Comparison of ENCODE assay signal across 8 cellular contexts in the genomic region with DNA sequence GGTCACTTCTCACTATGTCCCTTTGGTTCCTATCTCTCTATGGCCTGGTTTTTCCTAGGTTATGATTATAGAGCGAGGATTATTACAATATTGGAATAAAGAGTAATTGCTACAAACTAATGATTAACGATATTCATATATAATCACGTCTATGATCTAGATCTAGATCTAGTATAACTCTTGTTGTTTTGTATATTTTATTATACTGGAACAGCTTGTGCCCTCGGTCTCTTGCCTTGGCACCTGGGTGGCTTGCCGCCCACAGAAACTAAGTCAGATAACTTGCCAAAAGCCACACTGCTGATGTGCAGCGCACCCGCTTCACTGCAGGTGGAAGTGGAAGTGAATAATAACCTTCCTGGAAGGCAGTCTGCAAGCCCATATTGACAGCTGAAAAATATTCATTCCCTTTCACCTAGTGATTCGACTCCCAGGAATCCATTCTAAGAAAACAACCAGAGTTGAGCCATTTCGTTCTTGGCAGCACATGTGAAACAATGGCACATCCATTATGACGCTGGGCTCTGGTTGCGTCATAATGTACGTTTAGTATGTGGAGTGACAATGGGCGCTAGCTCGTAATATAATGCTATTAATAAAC. TPM values are rescaled to one million over a fixed set of nuclear protein-coding genes. Genes with fewer than 3 reads are reported as not detected.
DNase-seq lines count a peak whose midpoint lies in the region; ATAC-seq and TF ChIP-seq lines count a peak whose summit lies in the region.

No MANE protein-coding gene starts in this region.

- peaks cover 8 to 23% (median 16%) of the 10 kb centered on the region in 7 donors for H3K4me1 Mint-ChIP-seq in naive thymus-derived CD4-positive, alpha-beta T cell

- DNase-seq in AG09319 (ENCODE audit: extremely low read depth, low read depth) (peak; percentile 35), HFF-Myc (ENCODE audit: extremely low read depth, low read depth) (no peak), epithelial cell of esophagus (ENCODE audit: low read depth) (peak; percentile 94), SIG-M5 (lab: John Stamatoyannopoulos, UW) (no peak)
- DNase-seq in naive thymus-derived CD4-positive, alpha-beta T cell = peak in 5 of 9 donors; percentile 25 to 42 (median 29)
- DNase-seq in stimulated activated CD8-positive, alpha-beta memory T cell treated with anti-CD3 and anti-CD28 coated beads, Interleukin-4, amount 100 ng/mL, for 48 hours = no peak

- CTCF ChIA-PET in naive thymus-derived CD4-positive, alpha-beta T cell (lab: Charles Lee) = interaction anchor here (1.2 to 1.6 kb wide), 2 partner anchors 11 to 13 kb away, joined by 3 to 4 read pairs; no protein-coding TSS in a partner anchor

- no peaks in the 10 kb centered on the region for H3K9me3 ChIP-seq in naive thymus-derived CD4-positive, alpha-beta T cell (ENCODE audit: control insufficient read depth in 2 of 3, low read length in 3 of 3)

- peaks cover 0 to 22% (median 2%) of the 10 kb centered on the region in 5 donors for H3K27me3 Mint-ChIP-seq in naive thymus-derived CD4-positive, alpha-beta T cell

- H3K27ac Mint-ChIP-seq in naive thymus-derived CD4-positive, alpha-beta T cell = peak overlapping the region; percentile 60 to 93 (median 83)

- ATAC-seq in SK-N-SH treated with all-trans-retinoic acid at 6 μM for 48 hours (0 out of 3 replicates have a peak, but pooled peaks have one; percentile 12), HG03439 (IDR thresholded peaks at IDR 0.05; ENCODE audit: unreplicated experiment) (no peak)
- peak; percentile 28 for ATAC-seq in naive thymus-derived CD4-positive, alpha-beta T cell

- no peaks in the 10 kb centered on the region for H3K9me3 Mint-ChIP-seq in naive thymus-derived CD4-positive, alpha-beta T cell

- peaks cover 0 to 4% (median 0%) of the 10 kb centered on the region in 5 donors for H3K36me3 Mint-ChIP-seq in naive thymus-derived CD4-positive, alpha-beta T cell

- intact Hi-C loops in naive thymus-derived CD4-positive, alpha-beta T cell (cut with micrococcal nuclease) = loop anchor here (1.0 to 5.0 kb wide), 4 partner anchors 12 to 250 kb away; a partner anchor contains a TSS

- H3K36me3 ChIP-seq in naive thymus-derived CD4-positive, alpha-beta T cell (ENCODE audit: control insufficient read depth in 2 of 3, insufficient read depth in 3 of 3, low read length in 3 of 3) = no peaks in the 10 kb centered on the region

- peaks cover 9% of the 10 kb centered on the region in 2 donors for H3K4me1 ChIP-seq in naive thymus-derived CD4-positive, alpha-beta T cell (ENCODE audit: control insufficient read depth in 2 of 2, insufficient read depth in 2 of 2, low read length in 2 of 2)

- peak overlapping the region; percentile 36 for H3K27ac ChIP-seq in naive thymus-derived CD4-positive, alpha-beta T cell (ENCODE audit: low read depth, low read length)

- TF ChIP-seq CTCF in AG09319 (IDR thresholded peaks at IDR 0.05; ENCODE audit: low read depth, low read length) (no peak), HFF-Myc (IDR thresholded peaks at IDR 0.05; ENCODE audit: low read depth, low read length, missing control alignments) (peak; percentile 1), epithelial cell of esophagus (IDR thresholded peaks at IDR 0.05; ENCODE audit: insufficient read depth, low read depth, low read length, missing control alignments) (no peak)

- no peaks in the 10 kb centered on the region for H3K27me3 ChIP-seq in naive thymus-derived CD4-positive, alpha-beta T cell (ENCODE audit: control insufficient read depth in 2 of 2, insufficient read depth in 2 of 2, low read length in 2 of 2)

- peak overlapping the region; percentile 76 to 95 (median 86) for H3K4me3 Mint-ChIP-seq in naive thymus-derived CD4-positive, alpha-beta T cell

- POLR2A ChIA-PET in naive thymus-derived CD4-positive, alpha-beta T cell (lab: Charles Lee) = interaction anchor here (1.1 to 1.8 kb wide), 3 partner anchors 11 to 91 kb away, joined by 3 to 8 read pairs (median 4); a partner anchor contains a TSS

- H3K4me3 ChIP-seq in HFF-Myc (replicated peaks; ENCODE audit: low read depth, low read length) (peak overlapping the region; percentile 43), epithelial cell of esophagus (ENCODE audit: low read length) (peak overlapping the region; percentile 43)
- H3K4me3 ChIP-seq in naive thymus-derived CD4-positive, alpha-beta T cell (ENCODE audit: low read length) = peak overlapping the region; percentile 81

TF ChIP-seq in SK-N-SH treated with all-trans-retinoic acid at 6 μM for 48 hours, 23 proteins besides CTCF, POLR2A, EP300 and RAD21:
- no peak for TF ChIP-seq ZNF70 (CRISPR knock-in tag; IDR thresholded peaks at IDR 0.05)
- TF ChIP-seq CSDC2 (CRISPR knock-in tag; IDR thresholded peaks at IDR 0.05) = no peak
- no peak for TF ChIP-seq TOX (CRISPR knock-in tag; IDR thresholded peaks at IDR 0.05; ENCODE audit: borderline replicate concordance)
- no peak for TF ChIP-seq ZC3H10 (CRISPR knock-in tag; IDR thresholded peaks at IDR 0.05)
- TF ChIP-seq, protein P1, sequence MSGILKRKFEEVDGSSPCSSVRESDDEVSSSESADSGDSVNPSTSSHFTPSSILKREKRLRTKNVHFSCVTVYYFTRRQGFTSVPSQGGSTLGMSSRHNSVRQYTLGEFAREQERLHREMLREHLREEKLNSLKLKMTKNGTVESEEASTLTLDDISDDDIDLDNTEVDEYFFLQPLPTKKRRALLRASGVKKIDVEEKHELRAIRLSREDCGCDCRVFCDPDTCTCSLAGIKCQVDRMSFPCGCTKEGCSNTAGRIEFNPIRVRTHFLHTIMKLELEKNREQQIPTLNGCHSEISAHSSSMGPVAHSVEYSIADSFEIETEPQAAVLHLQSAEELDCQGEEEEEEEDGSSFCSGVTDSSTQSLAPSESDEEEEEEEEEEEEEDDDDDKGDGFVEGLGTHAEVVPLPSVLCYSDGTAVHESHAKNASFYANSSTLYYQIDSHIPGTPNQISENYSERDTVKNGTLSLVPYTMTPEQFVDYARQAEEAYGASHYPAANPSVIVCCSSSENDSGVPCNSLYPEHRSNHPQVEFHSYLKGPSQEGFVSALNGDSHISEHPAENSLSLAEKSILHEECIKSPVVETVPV (CRISPR knock-in tag; IDR thresholded peaks at IDR 0.05) = no peak
- TF ChIP-seq RARB (CRISPR knock-in tag; IDR thresholded peaks at IDR 0.05) = no peak
- no peak for TF ChIP-seq ARNTL (CRISPR knock-in tag; IDR thresholded peaks at IDR 0.05; ENCODE audit: borderline replicate concordance, low read depth)
- TF ChIP-seq ZNF565 (CRISPR knock-in tag; conservative IDR thresholded peaks at IDR 0.05; ENCODE audit: low read depth) = no peak
- no peak for TF ChIP-seq OSR1 (CRISPR knock-in tag; IDR thresholded peaks at IDR 0.05)
- no peak for TF ChIP-seq TCF4 (CRISPR knock-in tag; IDR thresholded peaks at IDR 0.05; ENCODE audit: borderline replicate concordance)
- no peak for TF ChIP-seq ESRRG (CRISPR knock-in tag; IDR thresholded peaks at IDR 0.05)
TF ChIP-seq in SK-N-SH treated with all-trans-retinoic acid at 6 μM for 48 hours: peak in this region for 0.

RNA-seq across cellular contexts. Expression of a gene that starts 0.7 kb away (rescaled TPM):
- 1 to 10 TPM in 1 of 5 experiments, under 1 TPM in 3, not detected in 1; 0.21 to 1.5 (median 0.63) TPM for total RNA-seq in naive thymus-derived CD4-positive, alpha-beta T cell
- not detected for polyA plus RNA-seq in naive thymus-derived CD4-positive, alpha-beta T cell

RNA-seq across cellular contexts. Expression of a gene that starts 17.0 kb away (rescaled TPM):
- total RNA-seq in naive thymus-derived CD4-positive, alpha-beta T cell = 10 to 100 TPM; 33.2 to 66.3 (median 56.4) TPM
- 10 to 100 TPM; 35.6 to 44.4 TPM for polyA plus RNA-seq in naive thymus-derived CD4-positive, alpha-beta T cell

RNA-seq across cellular contexts. Expression of a gene that starts 42.0 kb away (rescaled TPM):
- total RNA-seq in naive thymus-derived CD4-positive, alpha-beta T cell = not detected
- not detected for polyA plus RNA-seq in naive thymus-derived CD4-positive, alpha-beta T cell

Comparison
In these comparisons a context has a peak if more than half of its experiments do, and no peak if none do; other contexts are left out.
1. DNase-seq: peak in AG09319 (single experiment), epithelial cell of esophagus (single experiment) and naive thymus-derived CD4-positive, alpha-beta T cell (5 of 9); none in HFF-Myc (single experiment), SIG-M5 (single experiment) and stimulated activated CD8-positive, alpha-beta memory T cell treated with anti-CD3 and anti-CD28 coated beads, Interleukin-4, amount 100 ng/mL, for 48 hours (single experiment).
2. Peak in every context shown above with its lines, with median percentiles within 50 percentile points of each other: H3K4me3 ChIP-seq.